Comparison of ENCODE assay signal across 9 cellular contexts in genomic region chr3:15324335-15324734, GRCh38. TPM values are rescaled to one million over a fixed set of nuclear protein-coding genes. Genes with fewer than 3 reads are reported as not detected.
A peak's percentile ranks its signal among the peaks of the same experiment; 100 is the strongest.
DNase-seq lines count a peak whose midpoint lies in the region; ATAC-seq and TF ChIP-seq lines count a peak whose summit lies in the region.
"Had no signal": no experiment of that assay in that cellular context is flagged by ENCODE, and none has a peak within 500 bp of the region (broad histone marks: within the 10 kb centered on the region; RNA-seq: fewer than 3 reads in every experiment).

No MANE protein-coding gene starts in this region.

- H3K9me3 ChIP-seq in HEK293 (ENCODE audit: control insufficient read depth, insufficient read depth, low read depth, low read length) (no peaks in the 10 kb centered on the region), body of pancreas (no peaks in the 10 kb centered on the region), iPS-20b (ENCODE audit: insufficient read depth, low read depth, low read length) (no peaks in the 10 kb centered on the region), smooth muscle cell (replicated peaks; ENCODE audit: low read depth) (no peaks in the 10 kb centered on the region)

- intact Hi-C loops in body of pancreas (cut with DNase I), result no loop called here

- no peaks in the 10 kb centered on the region for H4K20me1 ChIP-seq in smooth muscle cell (ENCODE audit: low read depth)

- TF ChIP-seq POLR2A in body of pancreas (IDR thresholded peaks at IDR 0.05), result no peak

- no peak for TF ChIP-seq CTCF in HEK293 (tag by site-specific recombination; IDR thresholded peaks at IDR 0.05)
- no peak for TF ChIP-seq CTCF in body of pancreas (IDR thresholded peaks at IDR 0.05)
- no peak for TF ChIP-seq CTCF in smooth muscle cell (IDR thresholded peaks at IDR 0.05; ENCODE audit: borderline replicate concordance, insufficient read depth, poor library complexity, severe bottlenecking)

- H3K27ac ChIP-seq in HEK293 (ENCODE audit: extremely low read depth, low read depth, low read length) (no peak overlapping the region), body of pancreas (peak overlapping the region in 1 of 4 donors; percentile 32), iPS-20b (ENCODE audit: low read length) (no peak overlapping the region), smooth muscle cell (ENCODE audit: low read depth) (peak overlapping the region; percentile 83)

- H3K4me1 ChIP-seq in HEK293 (ENCODE audit: control insufficient read depth, insufficient read depth, low read length), result peaks cover 20% of the 10 kb centered on the region
- H3K4me1 ChIP-seq in body of pancreas, result peaks cover 12% of the 10 kb centered on the region
- peaks cover 25% of the 10 kb centered on the region for H3K4me1 ChIP-seq in iPS-20b (ENCODE audit: insufficient read depth, low read length)
- H3K4me1 ChIP-seq in smooth muscle cell (ENCODE audit: low read depth), result peaks cover 18% of the 10 kb centered on the region

- DNase-seq in body of pancreas (peak; percentile 74 to 89 (median 76)), smooth muscle cell (lab: John Stamatoyannopoulos, UW; ENCODE audit: unreplicated experiment) (no peak), NCI-H524 treated with DMSO at 0.1 percent for 48 hours (lab: John Stamatoyannopoulos, UW) (no peak), glomerular visceral epithelial cell (ENCODE audit: extremely low spot score) (no peak)
- DNase-seq: T1000 had no signal

- H3K36me3 ChIP-seq in HEK293 (ENCODE audit: control insufficient read depth in 2 of 2, insufficient read depth in 1 of 2, low read length in 2 of 2) (peaks cover 0 to 4% of the 10 kb centered on the region in 2 experiments; a peak in 1 of 3 replicates), body of pancreas (replicated peaks in 1 of 2; ENCODE audit: insufficient read depth in 1 of 2, low read depth in 2 of 2) (no peaks in the 10 kb centered on the region), iPS-20b (ENCODE audit: insufficient read depth, low read depth, low read length) (peaks cover 4% of the 10 kb centered on the region; the same call in 1 of the 2 replicates), smooth muscle cell (ENCODE audit: low read depth) (no peaks in the 10 kb centered on the region)

- H3K9ac ChIP-seq in iPS-20b (ENCODE audit: low read depth, low read length) (peak overlapping the region; percentile 24; the same call in 1 of the 2 replicates), smooth muscle cell (ENCODE audit: low read depth) (no peak overlapping the region)

- H2AFZ ChIP-seq in smooth muscle cell (ENCODE audit: low read depth), result no peak overlapping the region

- CTCF ChIA-PET in HEK293 (lab: Yijun Ruan, JAX), result interaction anchor here (1.0 to 2.0 kb wide), 5 partner anchors 9 to 81 kb away, joined by 3 to 8 read pairs (median 4); no protein-coding TSS in a partner anchor

- peaks cover 13% of the 10 kb centered on the region for H3F3A ChIP-seq in smooth muscle cell (ENCODE audit: low read depth)

- POLR2A ChIA-PET in HEK293 (lab: Yijun Ruan, JAX), result interaction anchor here (0.6 to 1.1 kb wide), 2 partner anchors 31 to 56 kb away, joined by 3 read pairs; no protein-coding TSS in a partner anchor

- ATAC-seq in body of pancreas (peak; percentile 57), HG03342 (IDR thresholded peaks at IDR 0.05; ENCODE audit: unreplicated experiment) (no peak), HG02571 (IDR thresholded peaks at IDR 0.05; ENCODE audit: unreplicated experiment) (no peak)

- H3K4me2 ChIP-seq in smooth muscle cell, result peak overlapping the region; percentile 74

- H3K4me3 ChIP-seq in HEK293 (ENCODE audit: low read depth, low read length) (no peak overlapping the region), body of pancreas (no peak overlapping the region), iPS-20b (ENCODE audit: low read length) (no peak overlapping the region), smooth muscle cell (no peak overlapping the region)

- peaks cover 59% of the 10 kb centered on the region for H3K79me2 ChIP-seq in smooth muscle cell (ENCODE audit: low read depth)

- WGBS in body of pancreas, 2 donors, result 28 to 38% methylated on average over 6 to 7 of the region's 7 CpGs
- WGBS in smooth muscle cell (ENCODE audit: low lambda C conversion rate), result 39% methylated on average over 7 of the region's 7 CpGs

- H3K27me3 ChIP-seq in body of pancreas (no peaks in the 10 kb centered on the region), iPS-20b (ENCODE audit: insufficient read depth, low read length) (no peaks in the 10 kb centered on the region), smooth muscle cell (ENCODE audit: low read depth) (no peaks in the 10 kb centered on the region)

TF ChIP-seq in HEK293, 187 proteins besides CTCF, POLR2A, EP300 and RAD21:
- TF ChIP-seq ZNF473 (tag by site-specific recombination; IDR thresholded peaks at IDR 0.05) (no peak), SCRT2 (tag by site-specific recombination; IDR thresholded peaks at IDR 0.05) (no peak), ZNF10 (tag by site-specific recombination; IDR thresholded peaks at IDR 0.05) (0 out of 2 replicates have a peak, but pooled peaks have one; percentile 14)
- TF ChIP-seq, protein P1, sequence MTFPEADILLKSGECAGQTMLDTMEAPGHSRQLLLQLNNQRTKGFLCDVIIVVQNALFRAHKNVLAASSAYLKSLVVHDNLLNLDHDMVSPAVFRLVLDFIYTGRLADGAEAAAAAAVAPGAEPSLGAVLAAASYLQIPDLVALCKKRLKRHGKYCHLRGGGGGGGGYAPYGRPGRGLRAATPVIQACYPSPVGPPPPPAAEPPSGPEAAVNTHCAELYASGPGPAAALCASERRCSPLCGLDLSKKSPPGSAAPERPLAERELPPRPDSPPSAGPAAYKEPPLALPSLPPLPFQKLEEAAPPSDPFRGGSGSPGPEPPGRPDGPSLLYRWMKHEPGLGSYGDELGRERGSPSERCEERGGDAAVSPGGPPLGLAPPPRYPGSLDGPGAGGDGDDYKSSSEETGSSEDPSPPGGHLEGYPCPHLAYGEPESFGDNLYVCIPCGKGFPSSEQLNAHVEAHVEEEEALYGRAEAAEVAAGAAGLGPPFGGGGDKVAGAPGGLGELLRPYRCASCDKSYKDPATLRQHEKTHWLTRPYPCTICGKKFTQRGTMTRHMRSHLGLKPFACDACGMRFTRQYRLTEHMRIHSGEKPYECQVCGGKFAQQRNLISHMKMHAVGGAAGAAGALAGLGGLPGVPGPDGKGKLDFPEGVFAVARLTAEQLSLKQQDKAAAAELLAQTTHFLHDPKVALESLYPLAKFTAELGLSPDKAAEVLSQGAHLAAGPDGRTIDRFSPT (tag by site-specific recombination; IDR thresholded peaks at IDR 0.05), result no peak

RNA-seq across cellular contexts. Expression of gene SH3BP5, which starts 8.1 kb away (rescaled TPM):
- total RNA-seq in body of pancreas (10 to 100 TPM; 13.7 to 21.8 TPM), smooth muscle cell (7.9 and 12.7 TPM in 2 replicates)
- 10.7 and 15.3 TPM in 2 replicates for polyA plus RNA-seq in smooth muscle cell

Comparison
In these comparisons a context has a peak if more than half of its experiments do, and no peak if none do; other contexts are left out.
1. DNase-seq: peak in body of pancreas (4 of 4); none in smooth muscle cell (single experiment), NCI-H524 treated with DMSO at 0.1 percent for 48 hours (single experiment) and glomerular visceral epithelial cell (single experiment).